In genomic region chr21:41600961-41601572, GRCh38 we compare ENCODE assay signal across 28 cellular contexts.
DNase-seq lines count a peak whose midpoint lies in the region; ATAC-seq and TF ChIP-seq lines count a peak whose summit lies in the region.
"Had no signal": no experiment of that assay in that cellular context is flagged by ENCODE, and none has a peak within 500 bp of the region (broad histone marks: within the 10 kb centered on the region; RNA-seq: fewer than 3 reads in every experiment).

No MANE protein-coding gene starts in this region.

- peaks cover 11% of the 10 kb centered on the region for H3K36me3 Mint-ChIP-seq in Caco-2 (ENCODE audit: insufficient read depth, unreplicated experiment)
- H3K36me3 Mint-ChIP-seq: activated naive CD4-positive, alpha-beta T cell treated with anti-CD3 and anti-CD28 coated beads, Interleukin-2, amount 10 ng/mL, durations not matched to agents 7 days and 5 days had no signal

- 91% methylated on average over 10 of the region's 10 CpGs for WGBS in hepatocyte (ENCODE audit: low lambda C conversion rate, missing lambda C conversion rate)
- WGBS in sigmoid colon, 2 donors = 89% methylated on average over 10 of the region's 10 CpGs

- CTCF ChIA-PET in Caco-2 (lab: Charles Lee) (no interaction called here), Panc1 (lab: Charles Lee) (interaction anchor here (0.6 kb wide), 1 partner anchor 9 kb away, joined by 4 read pairs; no protein-coding TSS in a partner anchor)

- H3K27ac ChIP-seq in Panc1 (ENCODE audit: low read length) (peak overlapping the region; percentile 81), hepatocyte (peak overlapping the region; percentile 67), sigmoid colon (no peak overlapping the region)
- H3K27ac ChIP-seq: colonic mucosa, neutrophil had no signal

- POLR2A ChIA-PET in Caco-2 (lab: Charles Lee) (no interaction called here), Panc1 (lab: Charles Lee) (interaction anchor here (0.5 kb wide), 1 partner anchor 18 kb away, joined by 6 read pairs; no protein-coding TSS in a partner anchor)

- H3K36me3 ChIP-seq in Caco-2 (ENCODE audit: control insufficient read depth, insufficient read depth, low read length) (no peaks in the 10 kb centered on the region; the same call in 1 of the 2 replicates), Panc1 (ENCODE audit: control insufficient read depth, insufficient read depth, low read length) (no peaks in the 10 kb centered on the region), hepatocyte (replicated peaks; ENCODE audit: insufficient read depth, low read depth) (no peaks in the 10 kb centered on the region), sigmoid colon (no peaks in the 10 kb centered on the region)
- H3K36me3 ChIP-seq: breast epithelium, colonic mucosa, neutrophil had no signal

- no peak overlapping the region for H3K4me3 Mint-ChIP-seq in Caco-2 (ENCODE audit: unreplicated experiment)
- H3K4me3 Mint-ChIP-seq: activated B cell treated with CpG ODN at 0.5 μM for 24 hours; activated naive CD4-positive, alpha-beta T cell treated with anti-CD3 and anti-CD28 coated beads, Interleukin-2, amount 10 ng/mL, durations not matched to agents 7 days and 5 days; effector memory CD8-positive, alpha-beta T cell; stimulated activated naive CD8-positive, alpha-beta T cell treated with anti-CD3 and anti-CD28 coated beads, Interleukin-15, amount 100 ng/mL, for 72 hours had no signal

- no peak for TF ChIP-seq POLR2A in sigmoid colon (IDR thresholded peaks at IDR 0.05)

- H3K9me2 ChIP-seq in hepatocyte (replicated peaks; ENCODE audit: insufficient read depth) = no peaks in the 10 kb centered on the region

- H3K79me2 ChIP-seq in hepatocyte = no peaks in the 10 kb centered on the region

- BruUV-seq in Caco-2 (replicated peaks; lab: Mats Ljungman, UMichigan) (no TSS peak), Panc1 (replicated peaks; lab: Mats Ljungman, UMichigan) (no TSS peak)

- H3K27me3 ChIP-seq in Caco-2 (replicated peaks; ENCODE audit: control insufficient read depth, insufficient read depth, low read length) (no peaks in the 10 kb centered on the region), Panc1 (ENCODE audit: control insufficient read depth, insufficient read depth, low read length) (no peaks in the 10 kb centered on the region), hepatocyte (no peaks in the 10 kb centered on the region), sigmoid colon (peaks cover 0 to 20% (median 5%) of the 10 kb centered on the region in 3 donors)
- H3K27me3 ChIP-seq: breast epithelium, colonic mucosa had no signal

- H3K4me1 Mint-ChIP-seq in Caco-2 (ENCODE audit: low read depth, unreplicated experiment) = peaks cover 32% of the 10 kb centered on the region
- H3K4me1 Mint-ChIP-seq: activated naive CD4-positive, alpha-beta T cell treated with anti-CD3 and anti-CD28 coated beads, Interleukin-2, amount 10 ng/mL, durations not matched to agents 7 days and 5 days had no signal

- H3K4me1 ChIP-seq in Caco-2 (peaks cover 50% of the 10 kb centered on the region), Panc1 (ENCODE audit: control insufficient read depth, insufficient read depth, low read length) (peaks cover 32% of the 10 kb centered on the region), hepatocyte (ENCODE audit: insufficient read depth) (peaks cover 28% of the 10 kb centered on the region), sigmoid colon (peaks cover 0 to 11% (median 9%) of the 10 kb centered on the region in 4 donors)
- H3K4me1 ChIP-seq: colonic mucosa had no signal

- in situ Hi-C loops in Panc1 (cut with HindIII; ENCODE audit: low pct_unique_long_range_greater_than_20kb, low sequenced_read_pairs) = loop anchor here (25.0 kb wide), 1 partner anchor 161 kb away; the partner anchor contains the start of gene RIPK4

- DNase-seq in Caco-2 (peak in 1 of 2 experiments; percentile 19), Panc1 (ENCODE audit: low read depth, low spot score) (no peak), hepatocyte (ENCODE audit: low spot score) (no peak), sigmoid colon (peak; percentile 39), occipital lobe (lab: John Stamatoyannopoulos, UW) (no peak), COLO668 (lab: John Stamatoyannopoulos, UW; ENCODE audit: unreplicated experiment) (no peak), foreskin melanocyte (no peak)
- DNase-seq: activated B cell treated with CpG ODN at 0.5 μM for 24 hours; activated CD4-positive, alpha-beta T cell treated with anti-CD3 and anti-CD28 coated beads, Interleukin-2, amount 50 U/mL, for 4 hours; activated naive CD4-positive, alpha-beta T cell treated with anti-CD3 and anti-CD28 coated beads, Interleukin-2, amount 10 ng/mL, durations not matched to agents 7 days and 5 days; Calu3; colonic mucosa; effector memory CD8-positive, alpha-beta T cell; left cardiac atrium; mesendoderm; MM.1S; NCI-H1417 treated with DMSO at 0.1 percent for 48 hours; NCI-H345; Right ventricle myocardium superior; stimulated activated CD4-positive, alpha-beta T cell treated with anti-CD3 and anti-CD28 coated beads, Interleukin-1b, Interleukin-23, amount 100 ng/mL, for 48 hours; stimulated activated CD8-positive, alpha-beta memory T cell treated with anti-CD3 and anti-CD28 coated beads, Interleukin-4, amount 100 ng/mL, for 48 hours; stimulated activated naive CD8-positive, alpha-beta T cell treated with anti-CD3 and anti-CD28 coated beads, Interleukin-15, amount 100 ng/mL, for 72 hours; T1000; trophoblast cell had no signal

- H3K27me3 Mint-ChIP-seq in Caco-2 (ENCODE audit: insufficient read depth, unreplicated experiment) = no peaks in the 10 kb centered on the region

- H3K4me3 ChIP-seq in Caco-2 (ENCODE audit: low read depth, low read length) (no peak overlapping the region), Panc1 (ENCODE audit: low read depth in 2 of 2, low read length in 2 of 2) (no peak overlapping the region), hepatocyte (no peak overlapping the region), sigmoid colon (no peak overlapping the region)
- H3K4me3 ChIP-seq: breast epithelium, colonic mucosa, K562, skin epidermis had no signal

- peak; percentile 18 for ATAC-seq in Panc1
- ATAC-seq: effector memory CD8-positive, alpha-beta T cell; K562; stimulated activated naive CD8-positive, alpha-beta T cell treated with anti-CD3 and anti-CD28 coated beads, Interleukin-15, amount 100 ng/mL, for 72 hours had no signal

- H3K9me3 ChIP-seq in Caco-2 (no peaks in the 10 kb centered on the region), Panc1 (ENCODE audit: control insufficient read depth, insufficient read depth, low read depth, low read length) (no peaks in the 10 kb centered on the region), hepatocyte (ENCODE audit: low read depth) (no peaks in the 10 kb centered on the region), sigmoid colon (no peaks in the 10 kb centered on the region)
- H3K9me3 ChIP-seq: breast epithelium, colonic mucosa, neutrophil had no signal

- TF ChIP-seq CTCF in Caco-2 (IDR thresholded peaks at IDR 0.05; ENCODE audit: insufficient read depth in 1 of 2, low read depth in 1 of 2, low read length in 1 of 2, severe bottlenecking in 1 of 2, unreplicated experiment in 1 of 2) (no peak), Panc1 (IDR thresholded peaks at IDR 0.05) (no peak), hepatocyte (IDR thresholded peaks at IDR 0.05; ENCODE audit: poor library complexity) (no peak), sigmoid colon (IDR thresholded peaks at IDR 0.05) (no peak)

- H2AFZ ChIP-seq in hepatocyte = no peak overlapping the region

- H3K4me2 ChIP-seq in hepatocyte = peak overlapping the region; percentile 3

- no peaks in the 10 kb centered on the region for H4K20me1 ChIP-seq in hepatocyte (ENCODE audit: insufficient read depth, poor library complexity, severe bottlenecking)

- H3K9me3 Mint-ChIP-seq in Caco-2 (ENCODE audit: unreplicated experiment) = no peaks in the 10 kb centered on the region
- H3K9me3 Mint-ChIP-seq: activated B cell treated with CpG ODN at 0.5 μM for 24 hours; activated naive CD4-positive, alpha-beta T cell treated with anti-CD3 and anti-CD28 coated beads, Interleukin-2, amount 10 ng/mL, durations not matched to agents 7 days and 5 days; effector memory CD8-positive, alpha-beta T cell; stimulated activated naive CD8-positive, alpha-beta T cell treated with anti-CD3 and anti-CD28 coated beads, Interleukin-15, amount 100 ng/mL, for 72 hours had no signal

- intact Hi-C loops in Caco-2 (cut with micrococcal nuclease; ENCODE audit: unreplicated experiment) = no loop called here
- intact Hi-C loops in Panc1 (cut with micrococcal nuclease; ENCODE audit: unreplicated experiment) = no loop called here
- intact Hi-C loops in sigmoid colon (cut with DNase I) = no loop called here

- H3K27ac Mint-ChIP-seq in Caco-2 (ENCODE audit: unreplicated experiment) = peak overlapping the region; percentile 77
- H3K27ac Mint-ChIP-seq: activated B cell treated with CpG ODN at 0.5 μM for 24 hours; activated naive CD4-positive, alpha-beta T cell treated with anti-CD3 and anti-CD28 coated beads, Interleukin-2, amount 10 ng/mL, durations not matched to agents 7 days and 5 days; effector memory CD8-positive, alpha-beta T cell had no signal

- TF ChIP-seq EP300 in sigmoid colon (IDR thresholded peaks at IDR 0.05) = no peak

Comparison
In these comparisons a context has a peak if more than half of its experiments do, and no peak if none do; other contexts are left out.
1. H3K27ac ChIP-seq: peak in Panc1 (single experiment) and hepatocyte (single experiment); none in sigmoid colon (0 of 4).